In genomic region chr10:74384615-74385213, GRCh38 we compare ENCODE assay signal across 19 cellular contexts.
DNase-seq lines count a peak whose midpoint lies in the region; ATAC-seq, FAIRE-seq and TF ChIP-seq lines count a peak whose summit lies in the region.
"Had no signal": no experiment of that assay in that cellular context is flagged by ENCODE, and none has a peak within 500 bp of the region (broad histone marks: within the 10 kb centered on the region; RNA-seq: fewer than 3 reads in every experiment).

No MANE protein-coding gene starts in this region.

- CTCF ChIA-PET in CD8-positive, alpha-beta T cell (lab: Charles Lee) = no interaction called here

- TF ChIP-seq POLR2A in GM12891 (IDR thresholded peaks at IDR 0.05; ENCODE audit: low read depth, low read length) = no peak

- no peak overlapping the region for H2AFZ ChIP-seq in MM.1S (ENCODE audit: low read length)
- H2AFZ ChIP-seq: GM23338 had no signal

- no peaks in the 10 kb centered on the region for H3K36me3 ChIP-seq in CD8-positive, alpha-beta T cell (ENCODE audit: insufficient read depth, low read length)
- H3K36me3 ChIP-seq in small intestine (ENCODE audit: control insufficient read depth in 2 of 2, insufficient read depth in 2 of 2, low read length in 2 of 2) (no peaks in the 10 kb centered on the region), MM.1S (replicated peaks; ENCODE audit: insufficient read depth, low read length) (no peaks in the 10 kb centered on the region)
- H3K36me3 ChIP-seq: tibial nerve had no signal

- no peak overlapping the region for H3K27ac ChIP-seq in CD8-positive, alpha-beta T cell (ENCODE audit: low read depth, low read length)
- H3K27ac ChIP-seq in small intestine (ENCODE audit: low read depth in 1 of 2, low read length in 1 of 2) (no peak overlapping the region), MM.1S (ENCODE audit: low read length) (no peak overlapping the region)
- H3K27ac ChIP-seq: SK-N-MC, tibial nerve had no signal

- H3K27ac Mint-ChIP-seq in CD8-positive, alpha-beta T cell = peak overlapping the region; percentile 39
- peak overlapping the region; percentile 13 to 92 (median 81) for H3K27ac Mint-ChIP-seq in naive B cell
- H3K27ac Mint-ChIP-seq: activated naive CD8-positive, alpha-beta T cell treated with anti-CD3 and anti-CD28 coated beads, Interleukin-2, amount 10 ng/mL, durations not matched to agents 7 days and 5 days; GM23338; nephron progenitor cell had no signal

- H3K9me3 Mint-ChIP-seq in CD8-positive, alpha-beta T cell = no peaks in the 10 kb centered on the region
- H3K9me3 Mint-ChIP-seq in naive B cell = peaks cover 0 to 4% (median 0%) of the 10 kb centered on the region in 7 donors
- H3K9me3 Mint-ChIP-seq: activated naive CD8-positive, alpha-beta T cell treated with anti-CD3 and anti-CD28 coated beads, Interleukin-2, amount 10 ng/mL, durations not matched to agents 7 days and 5 days; effector memory CD8-positive, alpha-beta T cell; GM23338; nephron progenitor cell had no signal

- ATAC-seq in CD8-positive, alpha-beta T cell = no peak
- peak; percentile 70 to 71 for ATAC-seq in naive B cell (ENCODE audit: low read depth in 2 of 2)
- no peak for ATAC-seq in GM18520 (IDR thresholded peaks at IDR 0.05; ENCODE audit: unreplicated experiment)
- ATAC-seq: effector memory CD8-positive, alpha-beta T cell; GM23338 had no signal

- no peak for DNase-seq in CD8-positive, alpha-beta T cell
- DNase-seq in GM12891 (ENCODE audit: insufficient read length, low spot score) (no peak), NCI-H345 (lab: John Stamatoyannopoulos, UW) (peak; percentile 38), naive B cell (peak; percentile 9), small intestine (no peak), MM.1S (no peak)
- DNase-seq: activated naive CD8-positive, alpha-beta T cell treated with anti-CD3 and anti-CD28 coated beads, Interleukin-2, amount 10 ng/mL, durations not matched to agents 7 days and 5 days; COR-L47; effector memory CD8-positive, alpha-beta T cell; NCI-H1694 treated with DMSO at 0.1 percent for 48 hours; NCI-H524; nephron progenitor cell; RPMI8226; stimulated activated CD4-positive, alpha-beta T cell treated with anti-CD3 and anti-CD28 coated beads, Interleukin-1b, Interleukin-23, amount 100 ng/mL, for 48 hours; stimulated activated naive CD4-positive, alpha-beta T cell had no signal

- H3K9me2 ChIP-seq in MM.1S (replicated peaks; ENCODE audit: insufficient read depth, low read length) = no peaks in the 10 kb centered on the region

- peaks cover 52% of the 10 kb centered on the region for H3K4me1 Mint-ChIP-seq in CD8-positive, alpha-beta T cell (ENCODE audit: low read depth)
- H3K4me1 Mint-ChIP-seq in naive B cell = peaks cover 37 to 74% (median 65%) of the 10 kb centered on the region in 3 donors
- H3K4me1 Mint-ChIP-seq: GM23338 had no signal

- no peaks in the 10 kb centered on the region for H3K27me3 Mint-ChIP-seq in CD8-positive, alpha-beta T cell (ENCODE audit: low read depth)
- H3K27me3 Mint-ChIP-seq in naive B cell = no peaks in the 10 kb centered on the region
- H3K27me3 Mint-ChIP-seq: activated naive CD8-positive, alpha-beta T cell treated with anti-CD3 and anti-CD28 coated beads, Interleukin-2, amount 10 ng/mL, durations not matched to agents 7 days and 5 days; effector memory CD8-positive, alpha-beta T cell had no signal

- no peaks in the 10 kb centered on the region for H3F3A ChIP-seq in MM.1S (ENCODE audit: insufficient read depth, low read length)

- POLR2A ChIA-PET in CD8-positive, alpha-beta T cell (lab: Charles Lee) = no interaction called here

- H3K9me3 ChIP-seq in CD8-positive, alpha-beta T cell (ENCODE audit: low read length) = no peaks in the 10 kb centered on the region
- H3K9me3 ChIP-seq in small intestine (ENCODE audit: control insufficient read depth, low read depth) = no peaks in the 10 kb centered on the region
- no peaks in the 10 kb centered on the region for H3K9me3 ChIP-seq in MM.1S (replicated peaks; ENCODE audit: insufficient read depth, low read length)
- H3K9me3 ChIP-seq: tibial nerve had no signal

- no peak overlapping the region for H3K4me3 ChIP-seq in CD8-positive, alpha-beta T cell (ENCODE audit: low read depth, low read length)
- H3K4me3 ChIP-seq in small intestine (ENCODE audit: low read depth in 1 of 2, low read length in 2 of 2) = no peak overlapping the region
- no peak overlapping the region for H3K4me3 ChIP-seq in MM.1S (ENCODE audit: low read length)
- H3K4me3 ChIP-seq: GM23338, SK-N-MC, tibial nerve had no signal

- H3K27me3 ChIP-seq in CD8-positive, alpha-beta T cell (ENCODE audit: insufficient read depth, low read length) = no peaks in the 10 kb centered on the region
- H3K27me3 ChIP-seq in small intestine (ENCODE audit: control insufficient read depth in 2 of 2, insufficient read depth in 2 of 2, low read length in 2 of 2) (no peaks in the 10 kb centered on the region), MM.1S (replicated peaks; ENCODE audit: insufficient read depth, low read length) (no peaks in the 10 kb centered on the region)
- H3K27me3 ChIP-seq: tibial nerve had no signal

- no peak overlapping the region for H3K4me3 Mint-ChIP-seq in CD8-positive, alpha-beta T cell
- H3K4me3 Mint-ChIP-seq in naive B cell = peak overlapping the region in 7 of 8 donors; percentile 0 to 80 (median 59)
- H3K4me3 Mint-ChIP-seq: activated naive CD8-positive, alpha-beta T cell treated with anti-CD3 and anti-CD28 coated beads, Interleukin-2, amount 10 ng/mL, durations not matched to agents 7 days and 5 days; effector memory CD8-positive, alpha-beta T cell; GM23338; nephron progenitor cell had no signal

- intact Hi-C loops in CD8-positive, alpha-beta T cell (cut with DNase I, micrococcal nuclease) = no loop called here

- peaks cover 20% of the 10 kb centered on the region for H3K4me1 ChIP-seq in CD8-positive, alpha-beta T cell (ENCODE audit: insufficient read depth, low read length)
- no peaks in the 10 kb centered on the region for H3K4me1 ChIP-seq in small intestine (ENCODE audit: control insufficient read depth in 2 of 2, insufficient read depth in 1 of 2, low read depth in 1 of 2, low read length in 1 of 2)
- H3K4me1 ChIP-seq in MM.1S (ENCODE audit: low read length) = 0 out of 2 replicates have a peak, but pooled peaks cover 3% of the 10 kb centered on the region
- H3K4me1 ChIP-seq: tibial nerve had no signal

- WGBS in small intestine, 3 donors = 85 to 96% (median 92%) methylated on average over 3 of the region's 3 CpGs

- H3K79me2 ChIP-seq in MM.1S (ENCODE audit: low read length) = no peaks in the 10 kb centered on the region

- H3K9ac ChIP-seq in MM.1S (ENCODE audit: low read length) = no peak overlapping the region

- FAIRE-seq in GM12891 (lab: Jason Lieb, UNC) (peak; percentile 78), small intestine (lab: Jason Lieb, UNC) (no peak)

- peaks cover 2% of the 10 kb centered on the region for H3K36me3 Mint-ChIP-seq in CD8-positive, alpha-beta T cell
- H3K36me3 Mint-ChIP-seq in naive B cell = peaks cover 0 to under 1% of the 10 kb centered on the region in 2 donors

- H4K20me1 ChIP-seq in MM.1S (ENCODE audit: insufficient read depth, low read length) = no peaks in the 10 kb centered on the region

- no peak for TF ChIP-seq CTCF in CD8-positive, alpha-beta T cell (IDR thresholded peaks at IDR 0.05)
- TF ChIP-seq CTCF in MM.1S (IDR thresholded peaks at IDR 0.05; ENCODE audit: low read length) = no peak

- no peak overlapping the region for H3K4me2 ChIP-seq in MM.1S (ENCODE audit: low read depth, low read length)
- H3K4me2 ChIP-seq: GM23338 had no signal

TF ChIP-seq in GM12891, 5 proteins besides CTCF, POLR2A, EP300 and RAD21:
- TF ChIP-seq PAX5 (IDR thresholded peaks at IDR 0.05; ENCODE audit: insufficient read depth, low read length, severe bottlenecking) = no peak
- TF ChIP-seq POLR2AphosphoS5 (IDR thresholded peaks at IDR 0.05; ENCODE audit: low read depth, low read length) = no peak

Comparison
In these comparisons a context has a peak if more than half of its experiments do, and no peak if none do; other contexts are left out.
1. ATAC-seq: peak in naive B cell (2 of 2); none in CD8-positive, alpha-beta T cell (single experiment) and GM18520 (single experiment).
2. DNase-seq: peak in NCI-H345 (single experiment) and naive B cell (single experiment); none in CD8-positive, alpha-beta T cell (0 of 7), GM12891 (single experiment), small intestine (single experiment) and MM.1S (single experiment).